19 cellular contexts compared by ENCODE assay signal in the genomic region with DNA sequence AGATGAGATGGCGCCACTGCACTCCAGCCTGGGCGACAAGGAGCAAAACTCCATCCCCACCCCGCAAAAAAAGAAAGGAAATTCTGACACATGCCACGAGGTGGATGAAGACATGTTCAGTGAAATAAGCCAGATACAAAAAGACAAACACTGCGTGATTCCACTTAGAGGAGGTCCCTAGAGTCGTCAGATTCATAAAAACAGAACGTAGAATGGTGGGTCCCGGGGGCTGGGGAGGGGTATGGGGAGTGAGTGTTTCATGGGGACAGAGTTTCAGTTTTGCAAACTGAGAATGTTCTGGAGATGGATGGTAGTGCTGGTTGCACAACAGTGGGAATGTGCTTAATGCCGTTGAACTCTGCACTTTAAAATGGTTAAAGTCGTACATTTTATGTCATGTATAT. TPM values are rescaled to one million over a fixed set of nuclear protein-coding genes. Genes with fewer than 3 reads are reported as not detected.
A peak's percentile ranks its signal among the peaks of the same experiment; 100 is the strongest.
DNase-seq lines count a peak whose midpoint lies in the region; ATAC-seq and TF ChIP-seq lines count a peak whose summit lies in the region.
"Had no signal": no experiment of that assay in that cellular context is flagged by ENCODE, and none has a peak within 500 bp of the region (broad histone marks: within the 10 kb centered on the region; RNA-seq: fewer than 3 reads in every experiment).

No MANE protein-coding gene starts in this region.

- intact Hi-C loops in right lobe of liver (cut with DNase I) = no loop called here
- intact Hi-C loops in stomach (cut with DNase I; ENCODE audit: low total_unique reads) = no loop called here

- 22% methylated on average over 10 of the region's 10 CpGs for whole genome bisulfite sequencing in right lobe of liver (ENCODE audit: insufficient coverage, low coverage, low lambda C conversion rate, missing lambda C conversion rate)
- WGBS in stomach, 5 donors = 54 to 69% (median 62%) methylated on average over 10 of the region's 10 CpGs

- H3K36me3 ChIP-seq in Peyer's patch = no peaks in the 10 kb centered on the region
- H3K36me3 ChIP-seq in right lobe of liver = no peaks in the 10 kb centered on the region
- H3K36me3 ChIP-seq in stomach = peaks cover 0 to 10% (median 6%) of the 10 kb centered on the region in 4 donors

- no peaks in the 10 kb centered on the region for H3K9me3 ChIP-seq in Peyer's patch
- H3K9me3 ChIP-seq in right lobe of liver = no peaks in the 10 kb centered on the region
- H3K9me3 ChIP-seq in stomach = no peaks in the 10 kb centered on the region
- H3K9me3 ChIP-seq: Caco-2, SJCRH30 had no signal

- TF ChIP-seq POLR2A in Peyer's patch (IDR thresholded peaks at IDR 0.05) (no peak), right lobe of liver (IDR thresholded peaks at IDR 0.05) (no peak), stomach (IDR thresholded peaks at IDR 0.05) (no peak)

- H3K4me3 ChIP-seq in Peyer's patch (no peak overlapping the region), right lobe of liver (no peak overlapping the region), stomach (no peak overlapping the region)
- H3K4me3 ChIP-seq: GM23338, SJCRH30 had no signal

- no peak for TF ChIP-seq CTCF in Peyer's patch (IDR thresholded peaks at IDR 0.05)
- no peak for TF ChIP-seq CTCF in right lobe of liver (IDR thresholded peaks at IDR 0.05)
- no peak for TF ChIP-seq CTCF in stomach (IDR thresholded peaks at IDR 0.05)

- peak overlapping the region; percentile 11 to 79 (median 37) for H3K27ac ChIP-seq in Peyer's patch
- peak overlapping the region; percentile 63 to 94 (median 91) for H3K27ac ChIP-seq in right lobe of liver
- H3K27ac ChIP-seq in stomach = peak overlapping the region in 4 of 5 donors; percentile 70 to 88 (median 82)
- H3K27ac ChIP-seq: SJCRH30 had no signal

- no peaks in the 10 kb centered on the region for H3K27me3 ChIP-seq in Peyer's patch
- H3K27me3 ChIP-seq in right lobe of liver = no peaks in the 10 kb centered on the region
- H3K27me3 ChIP-seq in stomach = no peaks in the 10 kb centered on the region
- H3K27me3 ChIP-seq: SJCRH30 had no signal

- TF ChIP-seq EP300 in stomach (IDR thresholded peaks at IDR 0.05) = no peak

- peaks cover 0 to 14% (median 7%) of the 10 kb centered on the region in 4 donors for H3K4me1 ChIP-seq in Peyer's patch
- H3K4me1 ChIP-seq in right lobe of liver = peaks cover 0 to 52% (median 19%) of the 10 kb centered on the region in 4 donors
- peaks cover 29 to 87% (median 50%) of the 10 kb centered on the region in 4 donors for H3K4me1 ChIP-seq in stomach
- H3K4me1 ChIP-seq: SJCRH30 had no signal

- no peak for DNase-seq in Peyer's patch
- DNase-seq in fibroblast of peridontal ligament (ENCODE audit: extremely low read depth) = peak; percentile 33
- DNase-seq in right lobe of liver = peak in 1 of 3 donors; percentile 64
- DNase-seq in stomach = no peak
- no peak for DNase-seq in iPS-NIHi11 (ENCODE audit: low spot score)
- no peak for DNase-seq in NCI-H1930 (lab: John Stamatoyannopoulos, UW)
- DNase-seq: activated CD4-positive, alpha-beta T cell treated with anti-CD3 and anti-CD28 coated beads for 48 hours; activated CD8-positive, alpha-beta memory T cell treated with anti-CD3 and anti-CD28 coated beads, Interleukin-2, amount 50 U/mL, for 48 hours; activated naive CD4-positive, alpha-beta T cell; Caco-2; naive B cell; NCI-H1436 treated with DMSO at 0.1 percent for 48 hours; NCI-H510A; SJCRH30; stimulated activated naive CD8-positive, alpha-beta T cell treated with anti-CD3 and anti-CD28 coated beads, Interleukin-15, amount 100 ng/mL, for 72 hours; T1000 had no signal

- peak; percentile 36 to 54 (median 46) for ATAC-seq in right lobe of liver
- ATAC-seq in GM18519 (IDR thresholded peaks at IDR 0.05; ENCODE audit: low FRiP score, unreplicated experiment) = no peak
- ATAC-seq in activated CD4-positive, CD25-positive, alpha-beta regulatory T cell treated with anti-CD3 and anti-CD28 coated beads, Interleukin-2, amount 50 U/mL, for 24 hours = no peak
- ATAC-seq: GM23338; stimulated activated naive CD8-positive, alpha-beta T cell treated with anti-CD3 and anti-CD28 coated beads, Interleukin-15, amount 100 ng/mL, for 72 hours had no signal

RNA-seq across cellular contexts. Expression of gene SPC24, which starts 4.0 kb away (rescaled TPM):
- 10 to 100 TPM in 2 of 4 donors, 1 to 10 TPM in 2; 1.7 to 28.9 (median 8.4) TPM for total RNA-seq in Peyer's patch
- 1 to 10 TPM in 5 of 6 experiments, under 1 TPM in 1; 0.90 to 3.8 (median 2.2) TPM for total RNA-seq in right lobe of liver
- 10 to 100 TPM in 3 of 5 donors, not detected in 2; 11.9 to 20.4 (median 18.7) TPM for total RNA-seq in stomach
- polyA plus RNA-seq in stomach = 1 to 10 TPM; 3.7 to 6.5 (median 5.0) TPM

RNA-seq across cellular contexts. Expression of gene KANK2, which starts 37.7 kb away (rescaled TPM):
- total RNA-seq in Peyer's patch (100 to 1,000 TPM in 1 of 4 donors, 10 to 100 TPM in 3; 41.9 to 283 (median 68.4) TPM), right lobe of liver (10 to 100 TPM; 36.3 to 65.4 (median 50.4) TPM), stomach (100 to 1,000 TPM; 120 to 415 (median 251) TPM)
- 100 to 1,000 TPM in 2 of 3 donors, 10 to 100 TPM in 1; 82.4 to 158 (median 144) TPM for polyA plus RNA-seq in stomach

Comparison
In these comparisons a context has a peak if more than half of its experiments do, and no peak if none do; other contexts are left out.
1. H3K27ac ChIP-seq: peak in every context shown above with its lines; median percentile 91 in right lobe of liver; 82 in stomach; 37 in Peyer's patch.
2. ATAC-seq: peak in right lobe of liver (4 of 4); none in GM18519 (single experiment) and activated CD4-positive, CD25-positive, alpha-beta regulatory T cell treated with anti-CD3 and anti-CD28 coated beads, Interleukin-2, amount 50 U/mL, for 24 hours (0 of 2).